ENCODE assay signal across 8 cellular contexts in the genomic region with DNA sequence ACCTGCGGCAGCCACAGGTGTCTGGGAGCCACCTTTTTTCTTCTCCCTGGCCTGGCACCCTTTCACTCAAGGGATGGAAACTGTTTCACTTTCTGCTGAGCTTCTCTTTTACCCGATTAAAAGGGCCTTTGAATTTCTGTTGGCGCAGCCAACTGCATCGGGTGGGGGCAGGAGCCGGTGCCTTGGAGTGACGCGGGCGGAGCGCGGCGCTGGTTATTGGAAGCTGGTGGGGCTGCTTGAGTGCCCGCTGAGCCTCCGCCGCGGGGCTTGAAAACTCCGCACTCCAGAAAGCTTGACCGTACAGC. TPM values are rescaled to one million over a fixed set of nuclear protein-coding genes. Genes with fewer than 3 reads are reported as not detected.
DNase-seq lines count a peak whose midpoint lies in the region; ATAC-seq and TF ChIP-seq lines count a peak whose summit lies in the region.

No MANE protein-coding gene starts in this region.

- peak in 1 of 2 donors; percentile 76 for TF ChIP-seq POLR2A in thyroid gland (IDR thresholded peaks at IDR 0.05)

- H3K27ac ChIP-seq in AG04450 (ENCODE audit: low read depth, low read length): peak overlapping the region; percentile 81
- H3K27ac ChIP-seq in naive thymus-derived CD4-positive, alpha-beta T cell (ENCODE audit: low read depth, low read length): peak overlapping the region; percentile 49
- H3K27ac ChIP-seq in thyroid gland: peak overlapping the region; percentile 97 to 100 (median 98)

- peaks cover 8% of the 10 kb centered on the region for H3K4me1 Mint-ChIP-seq in activated T-helper 2 cell treated with anti-CD3 and anti-CD28 coated beads, Interferon-gamma antibody, Interleukin-2, Interleukin-4, amounts not matched to agents 10 μg/mL and 5 μg/mL and 100 μg/mL, durations not matched to agents 14 hours and 24 hours and 36 hours (ENCODE audit: low read depth)
- peaks cover 0 to 19% (median 11%) of the 10 kb centered on the region in 7 donors for H3K4me1 Mint-ChIP-seq in naive thymus-derived CD4-positive, alpha-beta T cell

- peaks cover 8% of the 10 kb centered on the region for H3K27me3 Mint-ChIP-seq in activated T-helper 2 cell treated with anti-CD3 and anti-CD28 coated beads, Interferon-gamma antibody, Interleukin-2, Interleukin-4, amounts not matched to agents 10 μg/mL and 5 μg/mL and 100 μg/mL, durations not matched to agents 14 hours and 24 hours and 36 hours (ENCODE audit: low read depth)
- H3K27me3 Mint-ChIP-seq in naive thymus-derived CD4-positive, alpha-beta T cell: peaks cover 0 to 14% (median 0%) of the 10 kb centered on the region in 5 donors

- no peak overlapping the region for H3K27ac Mint-ChIP-seq in activated T-helper 2 cell treated with anti-CD3 and anti-CD28 coated beads, Interferon-gamma antibody, Interleukin-2, Interleukin-4, amounts not matched to agents 10 μg/mL and 5 μg/mL and 100 μg/mL, durations not matched to agents 14 hours and 24 hours and 36 hours
- H3K27ac Mint-ChIP-seq in naive thymus-derived CD4-positive, alpha-beta T cell: peak overlapping the region; percentile 72 to 95 (median 85)

- 1 to 2% methylated on average over 17 of the region's 17 CpGs for WGBS in thyroid gland, 2 donors

- intact Hi-C loops in activated T-helper 2 cell treated with anti-CD3 and anti-CD28 coated beads, Interferon-gamma antibody, Interleukin-2, Interleukin-4, amounts not matched to agents 10 μg/mL and 5 μg/mL and 100 μg/mL, durations not matched to agents 14 hours and 24 hours and 36 hours (cut with micrococcal nuclease): loop anchor here (1.0 to 5.0 kb wide), 2 partner anchors 50 to 71 kb away; partner anchors contain the start of gene TJP2
- intact Hi-C loops in naive thymus-derived CD4-positive, alpha-beta T cell (cut with micrococcal nuclease): loop anchor here (1.0 to 5.0 kb wide), 6 partner anchors 10 to 85 kb away; partner anchors contain the start of gene FXN (in 1 of the 2)
- intact Hi-C loops in thyroid gland (cut with DNase I): no loop called here

- no peaks in the 10 kb centered on the region for H3K36me3 ChIP-seq in naive thymus-derived CD4-positive, alpha-beta T cell (ENCODE audit: control insufficient read depth in 2 of 3, insufficient read depth in 3 of 3, low read length in 3 of 3)
- no peaks in the 10 kb centered on the region for H3K36me3 ChIP-seq in thyroid gland

- TF ChIP-seq CTCF in AG04450 (IDR thresholded peaks at IDR 0.05; ENCODE audit: low read depth, low read length) (0 out of 2 replicates have a peak, but pooled peaks have one; percentile 1), thyroid gland (IDR thresholded peaks at IDR 0.05) (no peak)

- H3K27me3 ChIP-seq in AG04450 (ENCODE audit: control insufficient read depth, insufficient read depth, low read length) (no peaks in the 10 kb centered on the region), thyroid gland (no peaks in the 10 kb centered on the region)
- H3K27me3 ChIP-seq in naive thymus-derived CD4-positive, alpha-beta T cell (ENCODE audit: control insufficient read depth in 2 of 2, insufficient read depth in 2 of 2, low read length in 2 of 2): no peaks in the 10 kb centered on the region

- H3K9me3 Mint-ChIP-seq in activated T-helper 2 cell treated with anti-CD3 and anti-CD28 coated beads, Interferon-gamma antibody, Interleukin-2, Interleukin-4, amounts not matched to agents 10 μg/mL and 5 μg/mL and 100 μg/mL, durations not matched to agents 14 hours and 24 hours and 36 hours: no peaks in the 10 kb centered on the region
- no peaks in the 10 kb centered on the region for H3K9me3 Mint-ChIP-seq in naive thymus-derived CD4-positive, alpha-beta T cell

- peak overlapping the region; percentile 84 for H3K4me3 Mint-ChIP-seq in activated T-helper 2 cell treated with anti-CD3 and anti-CD28 coated beads, Interferon-gamma antibody, Interleukin-2, Interleukin-4, amounts not matched to agents 10 μg/mL and 5 μg/mL and 100 μg/mL, durations not matched to agents 14 hours and 24 hours and 36 hours (ENCODE audit: low read depth)
- H3K4me3 Mint-ChIP-seq in naive thymus-derived CD4-positive, alpha-beta T cell: peak overlapping the region; percentile 94 to 98 (median 98)

- ATAC-seq in GM18870 (IDR thresholded peaks at IDR 0.05; ENCODE audit: unreplicated experiment): peak; percentile 51
- peak; percentile 65 for ATAC-seq in HG03097 (IDR thresholded peaks at IDR 0.05; ENCODE audit: low FRiP score, unreplicated experiment)
- peak; percentile 82 for ATAC-seq in naive thymus-derived CD4-positive, alpha-beta T cell

- H3K9me3 ChIP-seq in AG04450 (ENCODE audit: control insufficient read depth, insufficient read depth, low read length) (no peaks in the 10 kb centered on the region), thyroid gland (no peaks in the 10 kb centered on the region)
- no peaks in the 10 kb centered on the region for H3K9me3 ChIP-seq in naive thymus-derived CD4-positive, alpha-beta T cell (ENCODE audit: control insufficient read depth in 2 of 3, low read length in 3 of 3)

- peaks cover 0 to 7% of the 10 kb centered on the region in 2 donors for H3K4me1 ChIP-seq in naive thymus-derived CD4-positive, alpha-beta T cell (ENCODE audit: control insufficient read depth in 2 of 2, insufficient read depth in 2 of 2, low read length in 2 of 2)
- H3K4me1 ChIP-seq in thyroid gland: peaks cover 12 to 28% of the 10 kb centered on the region in 2 donors

- POLR2A ChIA-PET in AG04450 (lab: Yijun Ruan, JAX): interaction anchor here (0.5 to 2.4 kb wide), 8 partner anchors 10 to 52 kb away, joined by 3 to 15 read pairs (median 4); partner anchors contain the start of gene TJP2
- POLR2A ChIA-PET in naive thymus-derived CD4-positive, alpha-beta T cell (lab: Charles Lee): interaction anchor here (0.6 kb wide), 1 partner anchor 310 kb away, joined by 3 read pairs; no protein-coding TSS in a partner anchor

- H3K36me3 Mint-ChIP-seq in activated T-helper 2 cell treated with anti-CD3 and anti-CD28 coated beads, Interferon-gamma antibody, Interleukin-2, Interleukin-4, amounts not matched to agents 10 μg/mL and 5 μg/mL and 100 μg/mL, durations not matched to agents 14 hours and 24 hours and 36 hours (ENCODE audit: low read depth): no peaks in the 10 kb centered on the region
- peaks cover 0 to 2% (median 0%) of the 10 kb centered on the region in 5 donors for H3K36me3 Mint-ChIP-seq in naive thymus-derived CD4-positive, alpha-beta T cell

- H3K4me3 ChIP-seq in AG04450 (ENCODE audit: low read depth, low read length) (peak overlapping the region; percentile 85), thyroid gland (replicated peaks in 1 of 3) (peak overlapping the region; percentile 62 to 91 (median 63))
- H3K4me3 ChIP-seq in naive thymus-derived CD4-positive, alpha-beta T cell (ENCODE audit: low read length): peak overlapping the region; percentile 81

- DNase-seq in AG04450 (ENCODE audit: low read depth, low spot score) (no peak), NOMO-1 treated with DMSO at 0.1 percent for 48 hours (lab: John Stamatoyannopoulos, UW; ENCODE audit: unreplicated experiment) (peak; percentile 27), fibroblast of the conjunctiva (ENCODE audit: low read depth) (peak; percentile 30), thyroid gland (peak; percentile 95)
- no peak for DNase-seq in activated T-helper 2 cell treated with anti-CD3 and anti-CD28 coated beads, Interferon-gamma antibody, Interleukin-2, Interleukin-4, amounts not matched to agents 10 μg/mL and 5 μg/mL and 100 μg/mL, durations not matched to agents 14 hours and 24 hours and 36 hours (ENCODE audit: low spot score)
- DNase-seq in naive thymus-derived CD4-positive, alpha-beta T cell: peak in 8 of 9 donors; percentile 36 to 68 (median 54)

- CTCF ChIA-PET in AG04450 (lab: Charles Lee): interaction anchor here (0.9 to 2.5 kb wide), 6 partner anchors 15 to 73 kb away, joined by 4 to 8 read pairs (median 5); no protein-coding TSS in a partner anchor
- CTCF ChIA-PET in naive thymus-derived CD4-positive, alpha-beta T cell (lab: Charles Lee): interaction anchor here (0.6 to 1.2 kb wide), 4 partner anchors 10 to 123 kb away, joined by 3 to 6 read pairs (median 3); no protein-coding TSS in a partner anchor

RNA-seq across cellular contexts. Expression of gene TJP2, which starts 52.0 kb away (rescaled TPM):
- polyA plus RNA-seq in AG04450 (2011; rRNA removed): 43.3 and 50.0 TPM in 2 replicates
- polyA minus RNA-seq in AG04450 (2011; rRNA and poly(A)+ RNA removed): 43.0 and 43.7 TPM in 2 replicates
- total RNA-seq in activated T-helper 2 cell treated with anti-CD3 and anti-CD28 coated beads, Interferon-gamma antibody, Interleukin-2, Interleukin-4, amounts not matched to agents 10 μg/mL and 5 μg/mL and 100 μg/mL, durations not matched to agents 14 hours and 24 hours and 36 hours: 11.9 and 12.4 TPM in 2 replicates
- 10 to 100 TPM; 10.5 to 27.3 (median 23.0) TPM for total RNA-seq in naive thymus-derived CD4-positive, alpha-beta T cell
- polyA plus RNA-seq in naive thymus-derived CD4-positive, alpha-beta T cell: 10 to 100 TPM in 1 of 2 donors, 1 to 10 TPM in 1; 1.6 to 10.3 TPM
- total RNA-seq in thyroid gland: 100 to 1,000 TPM; 200 to 266 (median 232) TPM

Comparison
In these comparisons a context has a peak if more than half of its experiments do, and no peak if none do; other contexts are left out.
1. DNase-seq: peak in NOMO-1 treated with DMSO at 0.1 percent for 48 hours (single experiment), fibroblast of the conjunctiva (single experiment), naive thymus-derived CD4-positive, alpha-beta T cell (8 of 9) and thyroid gland (2 of 2); none in AG04450 (single experiment) and activated T-helper 2 cell treated with anti-CD3 and anti-CD28 coated beads, Interferon-gamma antibody, Interleukin-2, Interleukin-4, amounts not matched to agents 10 μg/mL and 5 μg/mL and 100 μg/mL, durations not matched to agents 14 hours and 24 hours and 36 hours (single experiment).
2. RNA of gene TJP2, which starts 52.0 kb away (total RNA-seq): 200 to 266 TPM in thyroid gland; 10.5 to 27.3 TPM in naive thymus-derived CD4-positive, alpha-beta T cell and 11.9 to 12.4 TPM in activated T-helper 2 cell treated with anti-CD3 and anti-CD28 coated beads, Interferon-gamma antibody, Interleukin-2, Interleukin-4, amounts not matched to agents 10 μg/mL and 5 μg/mL and 100 μg/mL, durations not matched to agents 14 hours and 24 hours and 36 hours; every median in the first group is over 4 times any median in the second.
3. Peak in every context shown above with its lines, with median percentiles within 50 percentile points of each other: H3K27ac ChIP-seq, H3K4me3 ChIP-seq and ATAC-seq.